In genomic region chr3:8536106-8537052, GRCh38 we compare ENCODE assay signal across 13 cellular contexts. TPM values are rescaled to one million over a fixed set of nuclear protein-coding genes. Genes with fewer than 3 reads are reported as not detected.
DNase-seq lines count a peak whose midpoint lies in the region; ATAC-seq and TF ChIP-seq lines count a peak whose summit lies in the region.
"Had no signal": no experiment of that assay in that cellular context is flagged by ENCODE, and none has a peak within 500 bp of the region (broad histone marks: within the 10 kb centered on the region; RNA-seq: fewer than 3 reads in every experiment).

No MANE protein-coding gene starts in this region.

- ATAC-seq in HG02678 (IDR thresholded peaks at IDR 0.05; ENCODE audit: unreplicated experiment) (no peak), GM21619 (IDR thresholded peaks at IDR 0.05; ENCODE audit: unreplicated experiment) (no peak)
- ATAC-seq: activated naive CD4-positive, alpha-beta T cell treated with anti-CD3 and anti-CD28 coated beads, Interleukin-2, amount 50 U/mL, for 72 hours had no signal

- H4K8ac ChIP-seq in neuronal stem cell (ENCODE audit: low read depth, low read length), result no peak overlapping the region

- no peak overlapping the region for H3K23ac ChIP-seq in neuronal stem cell (ENCODE audit: low read depth, low read length, poor library complexity)

- H3K79me1 ChIP-seq in neuronal stem cell (ENCODE audit: low read depth, low read length), result no peaks in the 10 kb centered on the region

- no TSS peak for BruUV-seq in A673 (replicated peaks; lab: Mats Ljungman, UMichigan)

- peak overlapping the region; percentile 56 for H3K14ac ChIP-seq in neuronal stem cell (ENCODE audit: low read length)

- peak overlapping the region; percentile 68 for H2AFZ ChIP-seq in neuronal stem cell (ENCODE audit: low read length)

- no peak overlapping the region for H2BK5ac ChIP-seq in neuronal stem cell (ENCODE audit: low read length)

- WGBS in neuronal stem cell (ENCODE audit: extremely low coverage in 2 of 2, insufficient read length in 2 of 2, insufficient replicate concordance in 1 of 2), 2 donors, result no CpG with 5 or more reads among the region's 8 CpGs

- intact Hi-C loops in A673 (cut with micrococcal nuclease; ENCODE audit: unreplicated experiment), result no loop called here

- CTCF ChIA-PET in A673 (lab: Charles Lee), result no interaction called here

- no peak overlapping the region for H3K4me2 ChIP-seq in neuronal stem cell (ENCODE audit: insufficient read depth, low read length, poor library complexity, severe bottlenecking)

- POLR2A ChIA-PET in A673 (lab: Charles Lee; ENCODE audit: low non-redundant PET), result no interaction called here

- no peak overlapping the region for H2BK15ac ChIP-seq in neuronal stem cell (ENCODE audit: low read length)

- no peak overlapping the region for H2BK120ac ChIP-seq in neuronal stem cell (ENCODE audit: low read depth, low read length)

- no peak overlapping the region for H2AK5ac ChIP-seq in neuronal stem cell (ENCODE audit: low read depth, low read length)

- no peak overlapping the region for H4K91ac ChIP-seq in neuronal stem cell (ENCODE audit: low read depth, low read length, poor library complexity)

- no peak overlapping the region for H3K18ac ChIP-seq in neuronal stem cell (ENCODE audit: low read length)

- no peak overlapping the region for H3K4ac ChIP-seq in neuronal stem cell (ENCODE audit: low read length)

- peaks cover 4 to 12% of the 10 kb centered on the region in 2 donors for H3K4me1 ChIP-seq in neuronal stem cell (ENCODE audit: control insufficient read depth in 2 of 2, insufficient read depth in 1 of 2, low read depth in 1 of 2, low read length in 2 of 2)
- no peaks in the 10 kb centered on the region for H3K4me1 ChIP-seq in A673 (ENCODE audit: insufficient read depth, low read length, poor library complexity, severe bottlenecking)

- peak; percentile 87 for DNase-seq in EH (ENCODE audit: low read depth)
- DNase-seq in RPMI7951 (ENCODE audit: low read depth), result peak; percentile 48
- DNase-seq in fibroblast of mammary gland (ENCODE audit: low read depth), result peak; percentile 76
- DNase-seq in neuronal stem cell (ENCODE audit: low spot score), result no peak
- no peak for DNase-seq in A673 (ENCODE audit: low spot score)
- DNase-seq in 8988T, result no peak
- DNase-seq: midbrain had no signal

- H3K9me3 ChIP-seq in neuronal stem cell (replicated peaks in 1 of 2; ENCODE audit: control insufficient read depth in 2 of 2, insufficient read depth in 1 of 2, low read depth in 1 of 2, low read length in 2 of 2), result peaks cover 0 to 12% of the 10 kb centered on the region in 2 donors
- H3K9me3 ChIP-seq in A673 (ENCODE audit: low read depth, low read length, poor library complexity, severe bottlenecking), result no peaks in the 10 kb centered on the region
- H3K9me3 ChIP-seq: ovary had no signal

- peak overlapping the region; percentile 17 for H2BK12ac ChIP-seq in neuronal stem cell (ENCODE audit: low read length)

- H3K27me3 ChIP-seq in neuronal stem cell (ENCODE audit: control insufficient read depth in 3 of 3, insufficient read depth in 3 of 3, low read depth in 1 of 3, low read length in 3 of 3) (no peaks in the 10 kb centered on the region), A673 (replicated peaks; ENCODE audit: insufficient read depth, low read depth, low read length, poor library complexity) (peaks cover 7% of the 10 kb centered on the region)
- H3K27me3 ChIP-seq: ovary had no signal

- no peak overlapping the region for H3K9ac ChIP-seq in neuronal stem cell (ENCODE audit: low read depth, low read length, poor library complexity)

- TF ChIP-seq CTCF in fibroblast of mammary gland (conservative IDR thresholded peaks at IDR 0.05; ENCODE audit: control insufficient read depth, insufficient read depth, low read depth, low read length) (no peak), A673 (conservative IDR thresholded peaks at IDR 0.05; ENCODE audit: low read depth, low read length) (no peak)

- H3K4me3 ChIP-seq in fibroblast of mammary gland (ENCODE audit: control insufficient read depth, low read depth, low read length) (no peak overlapping the region), neuronal stem cell (ENCODE audit: low read length in 2 of 2) (no peak overlapping the region), A673 (ENCODE audit: low read depth, low read length, poor library complexity, severe bottlenecking) (no peak overlapping the region)
- H3K4me3 ChIP-seq: coronary artery, ovary had no signal

- H3K27ac ChIP-seq in neuronal stem cell (replicated peaks; ENCODE audit: low read length) (no peak overlapping the region), A673 (ENCODE audit: low read depth, low read length, poor library complexity, severe bottlenecking) (no peak overlapping the region)
- H3K27ac ChIP-seq: ovary, RWPE1 had no signal

- H3K36me3 ChIP-seq in neuronal stem cell (replicated peaks in 1 of 2; ENCODE audit: control insufficient read depth in 2 of 2, insufficient read depth in 2 of 2, low read length in 2 of 2) (peaks cover 0 to 3% of the 10 kb centered on the region in 2 donors), A673 (ENCODE audit: insufficient read depth, low read length, poor library complexity, severe bottlenecking) (no peaks in the 10 kb centered on the region)
- H3K36me3 ChIP-seq: ovary had no signal

RNA-seq across cellular contexts. Expression of gene LMCD1, which starts 34.8 kb away (rescaled TPM):
- total RNA-seq in RPMI7951 (2014; rRNA removed; shearing (Covaris generic)), result 31.8 and 40.6 TPM in 2 replicates
- polyA plus RNA-seq in neuronal stem cell (2013, experiment 1 of 2), result 1.4 TPM
- 1.6 TPM for polyA plus RNA-seq in neuronal stem cell (2013, experiment 2 of 2)
- 4.3 and 4.5 TPM in 2 replicates for total RNA-seq in A673 (2021)

Comparison
In these comparisons a context has a peak if more than half of its experiments do, and no peak if none do; other contexts are left out.
1. DNase-seq: peak in EH (single experiment), RPMI7951 (single experiment) and fibroblast of mammary gland (single experiment); none in neuronal stem cell (single experiment), A673 (single experiment) and 8988T (single experiment).